In the genomic region with DNA sequence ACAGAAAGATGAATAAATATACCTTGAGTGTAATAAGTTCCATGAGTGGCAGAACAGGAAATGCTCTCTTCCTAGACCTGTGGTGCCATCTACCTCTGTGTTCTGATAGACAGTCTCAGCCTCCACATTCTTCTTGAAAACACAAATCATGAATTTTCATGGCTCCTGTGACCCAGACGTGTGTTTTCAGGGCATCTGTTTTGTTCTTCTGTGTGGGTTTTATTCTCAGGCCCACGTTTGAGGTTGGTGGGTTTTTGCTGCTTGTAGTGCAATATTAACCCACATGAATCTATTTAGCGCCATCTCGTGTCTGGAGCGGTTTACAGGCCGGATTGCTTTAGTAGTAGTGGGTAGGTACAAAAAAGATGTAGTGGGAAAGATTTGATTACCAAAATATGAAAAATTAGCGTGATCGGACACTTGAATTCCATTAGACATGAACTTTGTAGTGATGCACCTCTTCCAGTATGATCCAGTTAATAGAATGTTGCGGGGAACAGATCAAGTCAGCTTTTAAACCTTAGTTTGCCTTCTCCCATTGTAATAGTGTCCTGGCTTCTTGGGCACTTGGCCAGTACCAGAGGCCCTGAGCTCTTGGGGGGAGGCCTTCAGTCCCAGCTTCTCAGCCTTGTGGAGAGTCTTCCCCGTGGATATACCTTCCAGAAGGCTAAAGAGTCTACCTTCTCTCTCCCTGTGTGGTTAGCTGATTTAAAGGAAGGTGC, we compare ENCODE assay signal across 8 cellular contexts.
DNase-seq lines count a peak whose midpoint lies in the region; ATAC-seq and TF ChIP-seq lines count a peak whose summit lies in the region.

No MANE protein-coding gene starts in this region.

- H3K9me3 ChIP-seq in neural cell (ENCODE audit: low read length), result no peaks in the 10 kb centered on the region

- ATAC-seq in GM21576 (IDR thresholded peaks at IDR 0.05; ENCODE audit: unreplicated experiment), result no peak

- peak; percentile 10 to 53 for DNase-seq in NCI-H524 (lab: John Stamatoyannopoulos, UW)
- no peak for DNase-seq in NCI-H524 treated with DMSO at 0.1 percent for 48 hours (lab: John Stamatoyannopoulos, UW)
- peak; percentile 58 for DNase-seq in HT1080 (ENCODE audit: low read depth)
- DNase-seq in RKO (ENCODE audit: low spot score), result peak; percentile 34
- peak; percentile 36 to 62 for DNase-seq in erythroblast (lab: John Stamatoyannopoulos, UW)
- DNase-seq in cortex of kidney (lab: John Stamatoyannopoulos, UW), result no peak

- no peaks in the 10 kb centered on the region for H3K36me3 ChIP-seq in neural cell (ENCODE audit: insufficient read depth, low read length)

- H3K27me3 ChIP-seq in neural cell (ENCODE audit: insufficient read depth, low read depth, low read length), result no peaks in the 10 kb centered on the region

- TF ChIP-seq RAD21 in neural cell (conservative IDR thresholded peaks at IDR 0.05), result peak; percentile 78

- TF ChIP-seq POLR2A in erythroblast (IDR thresholded peaks at IDR 0.05; ENCODE audit: low read length), result no peak

- no peaks in the 10 kb centered on the region for H3F3A ChIP-seq in neural cell (ENCODE audit: insufficient read depth, low read length, poor library complexity, severe bottlenecking)

- no peak overlapping the region for H3K4me3 ChIP-seq in neural cell (ENCODE audit: low read length)

- TF ChIP-seq CTCF in neural cell (IDR thresholded peaks at IDR 0.05; ENCODE audit: poor library complexity, severe bottlenecking), result peak; percentile 78

- no peaks in the 10 kb centered on the region for H4K20me1 ChIP-seq in neural cell (ENCODE audit: insufficient read depth)

- no peaks in the 10 kb centered on the region for H3K79me2 ChIP-seq in neural cell (replicated peaks; ENCODE audit: insufficient read depth, low read length)

- no peak overlapping the region for H3K9ac ChIP-seq in neural cell (ENCODE audit: low read length)

- TF ChIP-seq EP300 in neural cell (conservative IDR thresholded peaks at IDR 0.05; ENCODE audit: poor library complexity, severe bottlenecking), result no peak

- no peak overlapping the region for H3K27ac ChIP-seq in neural cell (ENCODE audit: low read length)

- no peak overlapping the region for H3K4me2 ChIP-seq in neural cell (ENCODE audit: low read length)

- no peak overlapping the region for H2AFZ ChIP-seq in neural cell (ENCODE audit: low read depth, low read length)

- no peaks in the 10 kb centered on the region for H3K9me2 ChIP-seq in neural cell (ENCODE audit: insufficient read depth, low read length)

TF ChIP-seq in neural cell, 6 proteins besides CTCF, POLR2A, EP300 and RAD21:
- TF ChIP-seq EZH2 (IDR thresholded peaks at IDR 0.05; ENCODE audit: borderline replicate concordance, insufficient read depth, low read length, poor library complexity, severe bottlenecking) (no peak), SMC3 (conservative IDR thresholded peaks at IDR 0.05; ENCODE audit: poor library complexity) (peak; percentile 82), MXI1 (conservative IDR thresholded peaks at IDR 0.05; ENCODE audit: poor library complexity, severe bottlenecking) (no peak), TAF1 (IDR thresholded peaks at IDR 0.05; ENCODE audit: low read depth) (no peak), POLR2AphosphoS5 (IDR thresholded peaks at IDR 0.05) (no peak)
- TF ChIP-seq, protein P1, sequence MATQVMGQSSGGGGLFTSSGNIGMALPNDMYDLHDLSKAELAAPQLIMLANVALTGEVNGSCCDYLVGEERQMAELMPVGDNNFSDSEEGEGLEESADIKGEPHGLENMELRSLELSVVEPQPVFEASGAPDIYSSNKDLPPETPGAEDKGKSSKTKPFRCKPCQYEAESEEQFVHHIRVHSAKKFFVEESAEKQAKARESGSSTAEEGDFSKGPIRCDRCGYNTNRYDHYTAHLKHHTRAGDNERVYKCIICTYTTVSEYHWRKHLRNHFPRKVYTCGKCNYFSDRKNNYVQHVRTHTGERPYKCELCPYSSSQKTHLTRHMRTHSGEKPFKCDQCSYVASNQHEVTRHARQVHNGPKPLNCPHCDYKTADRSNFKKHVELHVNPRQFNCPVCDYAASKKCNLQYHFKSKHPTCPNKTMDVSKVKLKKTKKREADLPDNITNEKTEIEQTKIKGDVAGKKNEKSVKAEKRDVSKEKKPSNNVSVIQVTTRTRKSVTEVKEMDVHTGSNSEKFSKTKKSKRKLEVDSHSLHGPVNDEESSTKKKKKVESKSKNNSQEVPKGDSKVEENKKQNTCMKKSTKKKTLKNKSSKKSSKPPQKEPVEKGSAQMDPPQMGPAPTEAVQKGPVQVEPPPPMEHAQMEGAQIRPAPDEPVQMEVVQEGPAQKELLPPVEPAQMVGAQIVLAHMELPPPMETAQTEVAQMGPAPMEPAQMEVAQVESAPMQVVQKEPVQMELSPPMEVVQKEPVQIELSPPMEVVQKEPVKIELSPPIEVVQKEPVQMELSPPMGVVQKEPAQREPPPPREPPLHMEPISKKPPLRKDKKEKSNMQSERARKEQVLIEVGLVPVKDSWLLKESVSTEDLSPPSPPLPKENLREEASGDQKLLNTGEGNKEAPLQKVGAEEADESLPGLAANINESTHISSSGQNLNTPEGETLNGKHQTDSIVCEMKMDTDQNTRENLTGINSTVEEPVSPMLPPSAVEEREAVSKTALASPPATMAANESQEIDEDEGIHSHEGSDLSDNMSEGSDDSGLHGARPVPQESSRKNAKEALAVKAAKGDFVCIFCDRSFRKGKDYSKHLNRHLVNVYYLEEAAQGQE (IDR thresholded peaks at IDR 0.05; ENCODE audit: borderline replicate concordance), result no peak

Comparison
In these comparisons a context has a peak if more than half of its experiments do, and no peak if none do; other contexts are left out.
1. DNase-seq: peak in NCI-H524 (2 of 2), HT1080 (single experiment), RKO (single experiment) and erythroblast (2 of 2); none in NCI-H524 treated with DMSO at 0.1 percent for 48 hours (single experiment) and cortex of kidney (single experiment).